ENCODE assay signal across 8 cellular contexts in the genomic region with DNA sequence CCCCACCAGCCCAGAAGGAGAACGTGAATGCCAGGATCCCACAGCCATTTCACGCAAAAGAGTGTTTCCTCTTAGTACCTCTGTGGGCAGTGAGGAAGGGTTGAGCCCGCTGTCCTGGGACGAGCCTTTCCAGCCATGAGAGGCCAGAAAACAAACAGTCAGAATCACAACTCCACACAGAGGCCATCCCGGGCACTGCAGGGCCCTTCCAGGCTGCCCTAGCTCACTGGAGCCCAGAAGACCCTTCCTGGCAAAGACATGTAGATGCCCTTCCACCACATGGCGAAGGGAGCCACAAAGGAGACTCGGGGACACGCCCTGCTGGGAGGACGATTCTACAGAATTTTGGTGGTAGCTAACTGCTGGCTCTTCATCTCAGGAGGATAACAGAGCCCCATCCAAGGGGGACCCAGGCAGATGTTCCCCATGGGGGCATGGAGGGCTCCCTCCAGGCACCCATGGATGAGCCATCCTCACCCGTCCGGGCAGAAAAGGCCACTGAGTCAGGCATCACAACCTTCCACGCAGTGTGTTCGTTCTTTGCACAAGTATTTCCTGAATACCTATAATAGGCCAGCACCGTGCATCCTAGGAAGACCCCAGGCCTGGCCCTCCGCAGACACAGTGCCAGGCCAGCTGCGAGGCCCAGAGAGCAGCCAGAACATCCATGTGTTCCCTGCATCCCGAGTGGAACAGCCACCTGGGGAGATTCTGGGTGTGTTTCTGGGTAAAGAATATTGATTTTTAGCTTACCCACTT. TPM values are rescaled to one million over a fixed set of nuclear protein-coding genes. Genes with fewer than 3 reads are reported as not detected.
DNase-seq lines count a peak whose midpoint lies in the region; ATAC-seq, FAIRE-seq and TF ChIP-seq lines count a peak whose summit lies in the region.

No MANE protein-coding gene starts in this region.

- H3K4me3 Mint-ChIP-seq in neural crest cell = no peak overlapping the region
- H3K4me3 Mint-ChIP-seq in CD4-positive, alpha-beta T cell = no peak overlapping the region
- H3K4me3 Mint-ChIP-seq in T-helper 2 cell treated with Interferon-gamma antibody and Interleukin-4, amounts not matched to agents 5 μg/mL and 100 μg/mL, for 36 hours = no peak overlapping the region

- no peaks in the 10 kb centered on the region for H3K27me3 Mint-ChIP-seq in neural crest cell (ENCODE audit: low read depth)
- no peaks in the 10 kb centered on the region for H3K27me3 Mint-ChIP-seq in CD4-positive, alpha-beta T cell
- peaks cover 51% of the 10 kb centered on the region for H3K27me3 Mint-ChIP-seq in T-helper 2 cell treated with Interferon-gamma antibody and Interleukin-4, amounts not matched to agents 5 μg/mL and 100 μg/mL, for 36 hours (ENCODE audit: low read depth)

- CTCF ChIA-PET in CD4-positive, alpha-beta T cell (lab: Charles Lee) = no interaction called here

- POLR2A ChIA-PET in CD4-positive, alpha-beta T cell (lab: Charles Lee) = no interaction called here

- intact Hi-C loops in CD4-positive, alpha-beta T cell (cut with DNase I, micrococcal nuclease) = no loop called here

- H3K9me3 ChIP-seq in NT2/D1 (ENCODE audit: insufficient read depth, low read length) (no peaks in the 10 kb centered on the region), esophagus (ENCODE audit: control insufficient read depth in 2 of 2, insufficient read depth in 1 of 2, low read depth in 1 of 2, low read length in 1 of 2) (no peaks in the 10 kb centered on the region)
- H3K9me3 ChIP-seq in CD4-positive, alpha-beta T cell (ENCODE audit: control insufficient read depth, low read length) = no peaks in the 10 kb centered on the region

- H3K27me3 ChIP-seq in NT2/D1 (ENCODE audit: insufficient read depth, insufficient read length) = no peaks in the 10 kb centered on the region
- H3K27me3 ChIP-seq in esophagus (ENCODE audit: control insufficient read depth in 1 of 2, insufficient read depth in 2 of 2, low read length in 2 of 2) = no peaks in the 10 kb centered on the region
- H3K27me3 ChIP-seq in CD4-positive, alpha-beta T cell (ENCODE audit: control insufficient read depth, insufficient read depth, low read length) = no peaks in the 10 kb centered on the region

- no peaks in the 10 kb centered on the region for H3K9me3 Mint-ChIP-seq in neural crest cell
- no peaks in the 10 kb centered on the region for H3K9me3 Mint-ChIP-seq in CD4-positive, alpha-beta T cell
- H3K9me3 Mint-ChIP-seq in T-helper 2 cell treated with Interferon-gamma antibody and Interleukin-4, amounts not matched to agents 5 μg/mL and 100 μg/mL, for 36 hours = no peaks in the 10 kb centered on the region

- H3K9ac ChIP-seq in NT2/D1 (ENCODE audit: insufficient read length, low read depth) = peak overlapping the region; percentile 18

- peaks cover 19% of the 10 kb centered on the region for H3K4me1 Mint-ChIP-seq in neural crest cell
- no peaks in the 10 kb centered on the region for H3K4me1 Mint-ChIP-seq in CD4-positive, alpha-beta T cell (ENCODE audit: low read depth)
- peaks cover 2% of the 10 kb centered on the region for H3K4me1 Mint-ChIP-seq in T-helper 2 cell treated with Interferon-gamma antibody and Interleukin-4, amounts not matched to agents 5 μg/mL and 100 μg/mL, for 36 hours (ENCODE audit: low read depth)

- H3K27ac Mint-ChIP-seq in neural crest cell (ENCODE audit: unreplicated experiment) = no peak overlapping the region
- H3K27ac Mint-ChIP-seq in CD4-positive, alpha-beta T cell = no peak overlapping the region
- no peak overlapping the region for H3K27ac Mint-ChIP-seq in T-helper 2 cell treated with Interferon-gamma antibody and Interleukin-4, amounts not matched to agents 5 μg/mL and 100 μg/mL, for 36 hours

- peaks cover 8% of the 10 kb centered on the region for H3K36me3 ChIP-seq in NT2/D1 (ENCODE audit: insufficient read depth, insufficient read length, low read length)
- H3K36me3 ChIP-seq in esophagus (ENCODE audit: control insufficient read depth in 2 of 2, insufficient read depth in 2 of 2, low read length in 1 of 2) = peaks cover 0 to 1% of the 10 kb centered on the region in 2 donors

- ATAC-seq in GM19324 (IDR thresholded peaks at IDR 0.05; ENCODE audit: low FRiP score, unreplicated experiment) = no peak
- ATAC-seq in CD4-positive, alpha-beta T cell (ENCODE audit: poor library complexity) = no peak

- no peak overlapping the region for H3K4me3 ChIP-seq in NT2/D1 (ENCODE audit: insufficient read length, low read depth)
- no peak overlapping the region for H3K4me3 ChIP-seq in esophagus (ENCODE audit: low read depth in 1 of 2, low read length in 2 of 2)

- TF ChIP-seq CTCF in D721Med (IDR thresholded peaks at IDR 0.05; ENCODE audit: insufficient read depth, missing control alignments) = peak; percentile 11
- TF ChIP-seq CTCF in neural crest cell (conservative IDR thresholded peaks at IDR 0.05) = peak; percentile 55
- TF ChIP-seq CTCF in CD4-positive, alpha-beta T cell (IDR thresholded peaks at IDR 0.05) = no peak

- H3K4me1 ChIP-seq in NT2/D1 (ENCODE audit: insufficient read depth, insufficient read length) (peaks cover 10% of the 10 kb centered on the region), esophagus (ENCODE audit: control insufficient read depth in 2 of 2, insufficient read depth in 2 of 2, low read length in 1 of 2) (peaks cover 5 to 26% of the 10 kb centered on the region in 2 donors)

- peak overlapping the region; percentile 76 to 91 for H3K27ac ChIP-seq in esophagus (ENCODE audit: low read depth in 2 of 2, low read length in 1 of 2)
- H3K27ac ChIP-seq in CD4-positive, alpha-beta T cell (ENCODE audit: low read depth, low read length) = no peak overlapping the region

- DNase-seq in D721Med (ENCODE audit: insufficient read length, low spot score) (no peak), NT2/D1 (ENCODE audit: low read depth, low spot score) (no peak), neural crest cell (ENCODE audit: low read depth, low spot score) (peak; percentile 43), dedifferentiated amniotic fluid mesenchymal stem cell (ENCODE audit: extremely low spot score) (no peak)
- DNase-seq in CD4-positive, alpha-beta T cell = no peak
- no peak for DNase-seq in T-helper 2 cell treated with Interferon-gamma antibody and Interleukin-4, amounts not matched to agents 5 μg/mL and 100 μg/mL, for 36 hours (ENCODE audit: low spot score)

- H3K36me3 Mint-ChIP-seq in neural crest cell (ENCODE audit: low read depth) = no peaks in the 10 kb centered on the region
- no peaks in the 10 kb centered on the region for H3K36me3 Mint-ChIP-seq in CD4-positive, alpha-beta T cell (ENCODE audit: low read depth)
- no peaks in the 10 kb centered on the region for H3K36me3 Mint-ChIP-seq in T-helper 2 cell treated with Interferon-gamma antibody and Interleukin-4, amounts not matched to agents 5 μg/mL and 100 μg/mL, for 36 hours (ENCODE audit: low read depth)

- FAIRE-seq in D721Med (lab: Jason Lieb, UNC) = no peak

- WGBS in esophagus, 2 donors = 83 to 84% methylated on average over 17 of the region's 17 CpGs

RNA-seq across cellular contexts. Expression of a gene that starts 47.2 kb away (rescaled TPM):
- 1 to 10 TPM; 2.7 TPM for polyA plus RNA-seq in esophagus
- total RNA-seq in neural crest cell = 2.7 and 2.9 TPM in 2 replicates
- total RNA-seq in CD4-positive, alpha-beta T cell = under 1 TPM; 0.36 to 0.38 TPM
